9 cellular contexts compared by ENCODE assay signal in genomic region chr6:119313937-119314893, GRCh38. TPM values are rescaled to one million over a fixed set of nuclear protein-coding genes. Genes with fewer than 3 reads are reported as not detected.
A peak's percentile ranks its signal among the peaks of the same experiment; 100 is the strongest.
DNase-seq lines count a peak whose midpoint lies in the region; ATAC-seq, FAIRE-seq and TF ChIP-seq lines count a peak whose summit lies in the region.
"Had no signal": no experiment of that assay in that cellular context is flagged by ENCODE, and none has a peak within 500 bp of the region (broad histone marks: within the 10 kb centered on the region; RNA-seq: fewer than 3 reads in every experiment).

No MANE protein-coding gene starts in this region.

- no peak overlapping the region for H3K9ac ChIP-seq in smooth muscle cell (ENCODE audit: low read depth)

- no peak overlapping the region for H2AFZ ChIP-seq in smooth muscle cell (ENCODE audit: low read depth)

- H3K9me3 Mint-ChIP-seq in activated T-cell treated with anti-CD3 and anti-CD28 coated beads, Interleukin-2, amount 50 U/mL, for 4 hours: no peaks in the 10 kb centered on the region

- H3K4me3 ChIP-seq in smooth muscle cell: no peak overlapping the region

- no peaks in the 10 kb centered on the region for H3K27me3 Mint-ChIP-seq in activated T-cell treated with anti-CD3 and anti-CD28 coated beads, Interleukin-2, amount 50 U/mL, for 4 hours (ENCODE audit: low read depth)

- H3K4me1 ChIP-seq in smooth muscle cell (ENCODE audit: low read depth): peaks cover 26% of the 10 kb centered on the region

- H3K4me3 Mint-ChIP-seq in activated T-cell treated with anti-CD3 and anti-CD28 coated beads, Interleukin-2, amount 50 U/mL, for 4 hours: peak overlapping the region; percentile 50

- FAIRE-seq in GM19239 (lab: Jason Lieb, UNC): no peak
- FAIRE-seq: G401.6 had no signal

- TF ChIP-seq CTCF in smooth muscle cell (IDR thresholded peaks at IDR 0.05; ENCODE audit: borderline replicate concordance, insufficient read depth, poor library complexity, severe bottlenecking): no peak

- no peaks in the 10 kb centered on the region for H3K9me3 ChIP-seq in smooth muscle cell (replicated peaks; ENCODE audit: low read depth)

- H3F3A ChIP-seq in smooth muscle cell (ENCODE audit: low read depth): peaks cover 4% of the 10 kb centered on the region

- no peaks in the 10 kb centered on the region for H3K27me3 ChIP-seq in smooth muscle cell (ENCODE audit: low read depth)

- peaks cover 42% of the 10 kb centered on the region for H4K20me1 ChIP-seq in smooth muscle cell (ENCODE audit: low read depth)

- H3K27ac ChIP-seq in smooth muscle cell (ENCODE audit: low read depth): peak overlapping the region; percentile 39

- peaks cover 67% of the 10 kb centered on the region for H3K79me2 ChIP-seq in smooth muscle cell (ENCODE audit: low read depth)

- peak; percentile 9 to 15 for DNase-seq in stimulated activated CD4-positive, alpha-beta T cell treated with anti-CD3 and anti-CD28 coated beads, Interleukin-2, amount 100 ng/mL, for 48 hours
- DNase-seq in stimulated activated CD4-positive, alpha-beta T cell treated with anti-CD3 and anti-CD28 coated beads, Interleukin-4, amount 100 ng/mL, for 4 hours: no peak
- DNase-seq in activated T-cell treated with anti-CD3 and anti-CD28 coated beads, Interleukin-2, amount 50 U/mL, for 4 hours: no peak
- DNase-seq in smooth muscle cell (lab: John Stamatoyannopoulos, UW; ENCODE audit: unreplicated experiment) (no peak), GM19239 (ENCODE audit: insufficient read length, low spot score) (no peak), NCI-H146 (lab: John Stamatoyannopoulos, UW) (no peak), NCI-H69 (lab: John Stamatoyannopoulos, UW) (no peak)

- no peaks in the 10 kb centered on the region for H3K36me3 ChIP-seq in smooth muscle cell (ENCODE audit: low read depth)

- H3K36me3 Mint-ChIP-seq in activated T-cell treated with anti-CD3 and anti-CD28 coated beads, Interleukin-2, amount 50 U/mL, for 4 hours (ENCODE audit: insufficient read depth): no peaks in the 10 kb centered on the region

- ATAC-seq in HG03135 (IDR thresholded peaks at IDR 0.05; ENCODE audit: unreplicated experiment): peak; percentile 67
- ATAC-seq in activated T-cell treated with anti-CD3 and anti-CD28 coated beads, Interleukin-2, amount 50 U/mL, for 4 hours: peak; percentile 71 to 77

- WGBS in smooth muscle cell (ENCODE audit: low lambda C conversion rate): 76% methylated on average over 10 of the region's 10 CpGs

- no peak overlapping the region for H3K4me2 ChIP-seq in smooth muscle cell

- H3K4me1 Mint-ChIP-seq in activated T-cell treated with anti-CD3 and anti-CD28 coated beads, Interleukin-2, amount 50 U/mL, for 4 hours (ENCODE audit: low read depth): peaks cover 55% of the 10 kb centered on the region

RNA-seq across cellular contexts. Expression of gene MAN1A1, which starts 35.3 kb away (rescaled TPM):
- total RNA-seq in activated T-cell treated with anti-CD3 and anti-CD28 coated beads, Interleukin-2, amount 50 U/mL, for 4 hours: 10 to 100 TPM; 28.5 to 33.6 (median 31.2) TPM
- 127 and 140 TPM in 2 replicates for total RNA-seq in smooth muscle cell
- 57.1 and 61.3 TPM in 2 replicates for polyA plus RNA-seq in smooth muscle cell

Comparison
In these comparisons a context has a peak if more than half of its experiments do, and no peak if none do; other contexts are left out.
1. DNase-seq: peak in stimulated activated CD4-positive, alpha-beta T cell treated with anti-CD3 and anti-CD28 coated beads, Interleukin-2, amount 100 ng/mL, for 48 hours (2 of 2); none in stimulated activated CD4-positive, alpha-beta T cell treated with anti-CD3 and anti-CD28 coated beads, Interleukin-4, amount 100 ng/mL, for 4 hours (0 of 2), activated T-cell treated with anti-CD3 and anti-CD28 coated beads, Interleukin-2, amount 50 U/mL, for 4 hours (single experiment), smooth muscle cell (single experiment), GM19239 (single experiment), NCI-H146 (single experiment) and NCI-H69 (single experiment).